13 cellular contexts compared by ENCODE assay signal in genomic region chr11:34028407-34028804, GRCh38. TPM values are rescaled to one million over a fixed set of nuclear protein-coding genes. Genes with fewer than 3 reads are reported as not detected.
DNase-seq lines count a peak whose midpoint lies in the region; ATAC-seq, FAIRE-seq and TF ChIP-seq lines count a peak whose summit lies in the region.
"Had no signal": no experiment of that assay in that cellular context is flagged by ENCODE, and none has a peak within 500 bp of the region (broad histone marks: within the 10 kb centered on the region; RNA-seq: fewer than 3 reads in every experiment).

No MANE protein-coding gene starts in this region.

- intact Hi-C loops in lower lobe of right lung (cut with DNase I) (no loop called here), thyroid gland (cut with DNase I) (no loop called here)

- no peak overlapping the region for H3K4ac ChIP-seq in H1 (replicated peaks; ENCODE audit: insufficient read length, low read depth, low read length)

- H3K23ac ChIP-seq in H1 (ENCODE audit: insufficient read length): no peak overlapping the region

- TF ChIP-seq POLR2A in H1 (IDR thresholded peaks at IDR 0.05; ENCODE audit: control extremely low read depth in 1 of 2, low read depth in 2 of 2, low read length in 2 of 2): no peak
- TF ChIP-seq POLR2A in thyroid gland (IDR thresholded peaks at IDR 0.05): no peak

- H3K27me3 ChIP-seq in H1 (replicated peaks in 1 of 4; ENCODE audit: control insufficient read depth in 3 of 4, extremely low read depth in 1 of 4, insufficient read depth in 3 of 4, low read length in 3 of 4): no peaks in the 10 kb centered on the region
- H3K27me3 ChIP-seq in lower lobe of right lung (ENCODE audit: low read depth): no peaks in the 10 kb centered on the region
- no peaks in the 10 kb centered on the region for H3K27me3 ChIP-seq in thyroid gland

- H2BK5ac ChIP-seq in H1 (ENCODE audit: low read depth, low read length): no peak overlapping the region

- H4K8ac ChIP-seq in H1 (ENCODE audit: extremely low read depth, insufficient read depth, low read length): no peak overlapping the region

- no peaks in the 10 kb centered on the region for H3K79me2 ChIP-seq in H1 (ENCODE audit: control insufficient read depth in 1 of 2, insufficient read depth in 2 of 2, low read length in 2 of 2)

- 67% methylated on average over 3 of the region's 3 CpGs; no CpG with 5 or more reads in 1 of the 2 experiments for WGBS in H1 (ENCODE audit: extremely low coverage in 1 of 2, insufficient coverage in 1 of 2, insufficient read length in 1 of 2, insufficient replicate concordance in 2 of 2, low coverage in 1 of 2, low lambda C conversion rate in 2 of 2, missing lambda C conversion rate in 1 of 2), 2 experiments
- WGBS in thyroid gland, 2 donors: 27 to 32% methylated on average over 3 of the region's 3 CpGs

- POLR2A ChIA-PET in H1 (lab: Charles Lee; ENCODE audit: partially characterized antibody): interaction anchor here (0.6 to 1.0 kb wide), 3 partner anchors 9 to 32 kb away, joined by 3 to 4 read pairs (median 3); no protein-coding TSS in a partner anchor

- no peak overlapping the region for H3K4me3 Mint-ChIP-seq in T-helper 2 cell treated with Interferon-gamma antibody and Interleukin-4, amounts not matched to agents 5 μg/mL and 100 μg/mL, for 36 hours
- H3K4me3 Mint-ChIP-seq: activated T-helper 1 cell treated with anti-CD3 and anti-CD28 coated beads, Interleukin-12 subunit alpha, Interleukin-12 subunit beta, Interleukin-2, Interleukin-4 antibody, amounts not matched to agents 30 ng/mL and 10 ng/mL and 1 ng/mL, durations not matched to agents 14 hours and 24 hours and 36 hours; WTC11 had no signal

- H3K4me3 ChIP-seq in H1 (ENCODE audit: extremely low read depth in 1 of 4, insufficient read depth in 2 of 4, low read depth in 3 of 4, low read length in 4 of 4): no peak overlapping the region
- H3K4me3 ChIP-seq in lower lobe of right lung: no peak overlapping the region
- no peak overlapping the region for H3K4me3 ChIP-seq in thyroid gland (replicated peaks in 1 of 3)
- H3K4me3 ChIP-seq: skin epidermis had no signal

- 0 out of 2 replicates have a peak overlapping the region, but pooled peaks have one; percentile 97 for H2BK20ac ChIP-seq in H1 (ENCODE audit: low read length)

- peak overlapping the region; percentile 44 for H4K91ac ChIP-seq in H1 (replicated peaks; ENCODE audit: insufficient read length, low read length)

- no peak overlapping the region for H2BK120ac ChIP-seq in H1 (replicated peaks; ENCODE audit: low read depth, low read length)

- no peak for FAIRE-seq in H1 (lab: Jason Lieb, UNC)

- H3K27ac Mint-ChIP-seq in T-helper 2 cell treated with Interferon-gamma antibody and Interleukin-4, amounts not matched to agents 5 μg/mL and 100 μg/mL, for 36 hours: no peak overlapping the region
- H3K27ac Mint-ChIP-seq: activated T-helper 1 cell treated with anti-CD3 and anti-CD28 coated beads, Interleukin-12 subunit alpha, Interleukin-12 subunit beta, Interleukin-2, Interleukin-4 antibody, amounts not matched to agents 30 ng/mL and 10 ng/mL and 1 ng/mL, durations not matched to agents 14 hours and 24 hours and 36 hours; WTC11 had no signal

- no peaks in the 10 kb centered on the region for H3K4me1 Mint-ChIP-seq in T-helper 2 cell treated with Interferon-gamma antibody and Interleukin-4, amounts not matched to agents 5 μg/mL and 100 μg/mL, for 36 hours (ENCODE audit: low read depth)

- TF ChIP-seq RAD21 in H1 (IDR thresholded peaks at IDR 0.05 in 1 of 2, conservative IDR thresholded peaks at IDR 0.05 in 1 of 2; ENCODE audit: low read depth in 2 of 2, low read length in 2 of 2): no peak

- H3K79me1 ChIP-seq in H1 (ENCODE audit: low read depth, low read length): no peaks in the 10 kb centered on the region

- no peak overlapping the region for H2BK12ac ChIP-seq in H1 (ENCODE audit: low read depth, low read length)

- peak; percentile 37 for DNase-seq in DMS53 (lab: John Stamatoyannopoulos, UW)
- no peak for DNase-seq in DMS53 treated with DMSO at 0.1 percent for 48 hours (lab: John Stamatoyannopoulos, UW; ENCODE audit: unreplicated experiment)
- no peak for DNase-seq in H1 (ENCODE audit: low read depth in 1 of 2, low spot score in 2 of 2)
- no peak for DNase-seq in lower lobe of right lung
- DNase-seq in thyroid gland: peak; percentile 38 to 49
- DNase-seq in T-helper 2 cell treated with Interferon-gamma antibody and Interleukin-4, amounts not matched to agents 5 μg/mL and 100 μg/mL, for 36 hours (ENCODE audit: low spot score): no peak
- DNase-seq in cortex of kidney (lab: John Stamatoyannopoulos, UW): no peak
- no peak for DNase-seq in SW 1271 (lab: John Stamatoyannopoulos, UW)

- H3K18ac ChIP-seq in H1 (ENCODE audit: extremely low read depth, low read length): no peak overlapping the region

- no peaks in the 10 kb centered on the region for H3K9me3 ChIP-seq in H1 (ENCODE audit: insufficient read depth in 2 of 2, low read depth in 1 of 2, low read length in 1 of 2)
- H3K9me3 ChIP-seq in lower lobe of right lung: no peaks in the 10 kb centered on the region
- H3K9me3 ChIP-seq in thyroid gland: no peaks in the 10 kb centered on the region

- peak; percentile 45 for ATAC-seq in lower lobe of right lung

- H3K27me3 Mint-ChIP-seq in T-helper 2 cell treated with Interferon-gamma antibody and Interleukin-4, amounts not matched to agents 5 μg/mL and 100 μg/mL, for 36 hours (ENCODE audit: low read depth): peaks cover 17% of the 10 kb centered on the region

- no peaks in the 10 kb centered on the region for H3K23me2 ChIP-seq in H1 (ENCODE audit: low read depth, low read length)

- no peak overlapping the region for H3K9ac ChIP-seq in H1 (replicated peaks in 1 of 4; ENCODE audit: extremely low read depth in 1 of 4, low read depth in 3 of 4, low read length in 3 of 4)
- H3K9ac ChIP-seq: KMS-11 had no signal

- TF ChIP-seq CTCF in H1 (IDR thresholded peaks at IDR 0.05; ENCODE audit: control extremely low read depth in 1 of 3, insufficient read depth in 1 of 3, low read depth in 1 of 3, low read length in 3 of 3): no peak
- TF ChIP-seq CTCF in lower lobe of right lung (IDR thresholded peaks at IDR 0.05): no peak
- TF ChIP-seq CTCF in thyroid gland (IDR thresholded peaks at IDR 0.05): no peak

- H3K4me1 ChIP-seq in H1 (replicated peaks in 1 of 4; ENCODE audit: control insufficient read depth in 3 of 4, insufficient read depth in 4 of 4, low read length in 3 of 4): peaks cover 0 to 6% (median 1%) of the 10 kb centered on the region in 4 experiments; a peak in 2 of 7 replicates
- H3K4me1 ChIP-seq in lower lobe of right lung: peaks cover 4% of the 10 kb centered on the region
- no peaks in the 10 kb centered on the region for H3K4me1 ChIP-seq in thyroid gland

- no peak overlapping the region for H3K14ac ChIP-seq in H1 (ENCODE audit: insufficient read length)

- CTCF ChIA-PET in H1 (lab: Charles Lee; ENCODE audit: partially characterized antibody): interaction anchor here (0.5 to 3.6 kb wide), 5 partner anchors 11 to 40 kb away, joined by 3 to 16 read pairs (median 4); no protein-coding TSS in a partner anchor

- H2AK5ac ChIP-seq in H1 (ENCODE audit: low read depth, low read length): no peak overlapping the region

- TF ChIP-seq EP300 in H1 (IDR thresholded peaks at IDR 0.05; ENCODE audit: borderline replicate concordance in 1 of 2, low read depth in 2 of 2, low read length in 2 of 2): no peak

- H3K27ac ChIP-seq in H1 (ENCODE audit: low read depth, low read length) (no peak overlapping the region), lower lobe of right lung (no peak overlapping the region), thyroid gland (no peak overlapping the region)
- H3K27ac ChIP-seq: 22Rv1, KMS-11 had no signal

- H3K36me3 ChIP-seq in H1 (ENCODE audit: control insufficient read depth in 2 of 4, insufficient read depth in 4 of 4, low read length in 3 of 4): no peaks in the 10 kb centered on the region
- no peaks in the 10 kb centered on the region for H3K36me3 ChIP-seq in lower lobe of right lung
- H3K36me3 ChIP-seq in thyroid gland: no peaks in the 10 kb centered on the region

- no peak overlapping the region for H3K56ac ChIP-seq in H1 (replicated peaks; ENCODE audit: insufficient read length, low read depth, low read length)

- no peaks in the 10 kb centered on the region for H4K20me1 ChIP-seq in H1 (replicated peaks in 1 of 2; ENCODE audit: control insufficient read depth in 1 of 2, insufficient read depth in 2 of 2, low read length in 2 of 2)

- H4K5ac ChIP-seq in H1 (ENCODE audit: insufficient read length, low read depth, low read length): no peak overlapping the region

- no peaks in the 10 kb centered on the region for H3K36me3 Mint-ChIP-seq in T-helper 2 cell treated with Interferon-gamma antibody and Interleukin-4, amounts not matched to agents 5 μg/mL and 100 μg/mL, for 36 hours (ENCODE audit: low read depth)
- H3K36me3 Mint-ChIP-seq: WTC11 had no signal

- no peak overlapping the region for H3K4me2 ChIP-seq in H1 (ENCODE audit: insufficient read depth in 1 of 2, low read depth in 2 of 2, low read length in 2 of 2)
- H3K4me2 ChIP-seq: KMS-11 had no signal

- no peak overlapping the region for H2BK15ac ChIP-seq in H1 (ENCODE audit: low read length)

- no peaks in the 10 kb centered on the region for H3K9me3 Mint-ChIP-seq in T-helper 2 cell treated with Interferon-gamma antibody and Interleukin-4, amounts not matched to agents 5 μg/mL and 100 μg/mL, for 36 hours
- H3K9me3 Mint-ChIP-seq: activated T-helper 1 cell treated with anti-CD3 and anti-CD28 coated beads, Interleukin-12 subunit alpha, Interleukin-12 subunit beta, Interleukin-2, Interleukin-4 antibody, amounts not matched to agents 30 ng/mL and 10 ng/mL and 1 ng/mL, durations not matched to agents 14 hours and 24 hours and 36 hours had no signal

- no peak overlapping the region for H2AFZ ChIP-seq in H1 (ENCODE audit: low read length)

TF ChIP-seq in H1, 55 proteins besides CTCF, POLR2A, EP300 and RAD21 (continues in another document):
- TF ChIP-seq CEBPB (IDR thresholded peaks at IDR 0.05; ENCODE audit: low read depth, low read length) (no peak), YY1 (IDR thresholded peaks at IDR 0.05; ENCODE audit: low read depth, low read length) (no peak), KDM1A (IDR thresholded peaks at IDR 0.05; ENCODE audit: borderline replicate concordance, low read length) (no peak), BCL11A (IDR thresholded peaks at IDR 0.05; ENCODE audit: low read depth in 2 of 2, low read length in 2 of 2) (no peak), RBBP5 (IDR thresholded peaks at IDR 0.05; ENCODE audit: borderline replicate concordance, low read depth, low read length) (no peak)

RNA-seq across cellular contexts. Expression of gene CAPRIN1, which starts 23.1 kb away (rescaled TPM):
- total RNA-seq in H1 (2021; fragmentation: NEBNext Ultra II Directional; extraction: Animal tissue kit (Norgen Biotek cat#: 25700)): 295 and 317 TPM in 2 replicates
- 164 and 221 TPM in 2 replicates for polyA plus RNA-seq in H1 (2011; rRNA removed)
- 167 TPM for polyA plus RNA-seq in H1 (2011; cell fraction: cytosol; rRNA removed)
- 216 TPM for polyA plus RNA-seq in H1 (2011; cell fraction: nucleus; rRNA removed)
- polyA plus RNA-seq in H1 (2012, experiment 1 of 2): 172 to 249 TPM (median 202 TPM) in 4 replicates
- polyA plus RNA-seq in H1 (2012, experiment 2 of 2): 23.5 TPM
- 191 TPM for polyA plus RNA-seq in H1 (2013, experiment 1 of 2)
- 186 TPM for polyA plus RNA-seq in H1 (2013, experiment 2 of 2)
- 477 and 512 TPM in 2 replicates for polyA minus RNA-seq in H1 (2011; rRNA and poly(A)+ RNA removed)
- polyA minus RNA-seq in H1 (2011; cell fraction: cytosol; rRNA and poly(A)+ RNA removed): 178 TPM
- 276 TPM for polyA minus RNA-seq in H1 (2011; cell fraction: nucleus; rRNA and poly(A)+ RNA removed)
- total RNA-seq in lower lobe of right lung (187 TPM), thyroid gland (100 to 1,000 TPM; 164 to 207 (median 180) TPM)

Comparison
In these comparisons a context has a peak if more than half of its experiments do, and no peak if none do; other contexts are left out.
1. DNase-seq: peak in DMS53 (single experiment) and thyroid gland (2 of 2); none in DMS53 treated with DMSO at 0.1 percent for 48 hours (single experiment), H1 (0 of 2), lower lobe of right lung (single experiment), T-helper 2 cell treated with Interferon-gamma antibody and Interleukin-4, amounts not matched to agents 5 μg/mL and 100 μg/mL, for 36 hours (single experiment), cortex of kidney (single experiment) and SW 1271 (0 of 2).